Comparison of ENCODE assay signal across 23 cellular contexts in the genomic region with DNA sequence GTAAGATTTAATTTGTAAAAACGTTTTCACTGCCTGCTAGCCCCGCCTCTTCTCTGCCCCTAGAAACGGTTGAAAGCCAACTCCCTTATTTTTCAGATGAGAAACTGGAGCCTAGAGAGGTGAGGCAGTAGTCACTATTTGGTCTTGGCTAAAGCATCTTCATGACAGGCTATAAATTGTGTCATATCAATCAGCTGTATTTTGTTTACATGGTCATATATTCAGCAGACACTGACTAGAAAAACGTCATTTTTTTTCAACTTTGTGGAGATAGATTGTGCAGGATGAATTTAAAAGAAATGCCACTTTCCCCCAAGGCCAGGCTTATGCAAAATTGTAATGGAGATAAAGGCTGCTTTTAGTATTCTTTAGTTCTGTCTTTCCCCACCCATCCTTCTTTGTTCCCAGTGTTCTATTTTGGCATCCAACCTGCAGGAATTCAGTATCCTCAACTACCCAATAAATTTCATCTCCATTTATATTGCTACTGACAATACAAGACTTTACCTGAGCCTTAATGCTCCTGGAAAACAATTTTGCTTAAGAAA.
"Had no signal": no experiment of that assay in that cellular context is flagged by ENCODE, and none has a peak within 500 bp of the region (broad histone marks: within the 10 kb centered on the region; RNA-seq: fewer than 3 reads in every experiment).

No MANE protein-coding gene starts in this region.

- H3K27ac ChIP-seq: colonic mucosa, heart left ventricle, neutrophil, spleen, stomach, thoracic aorta, transverse colon had no signal

- ATAC-seq: esophagus mucosa, heart left ventricle, left colon, left ventricle myocardium superior, sciatic nerve had no signal

- H3K27me3 ChIP-seq: colonic mucosa, heart left ventricle, neutrophil, spleen, stomach, transverse colon had no signal

- H3K9me3 ChIP-seq: colonic mucosa, heart left ventricle, neutrophil, spleen, stomach, thoracic aorta, transverse colon had no signal

- H3K4me3 ChIP-seq: colonic mucosa, heart left ventricle, lung, spleen, stomach, thoracic aorta, transverse colon had no signal

- H3K4me3 Mint-ChIP-seq: naive B cell, nephron had no signal

- H3K9me3 Mint-ChIP-seq: nephron had no signal

- H3K27ac Mint-ChIP-seq: nephron had no signal

- H3K4me1 Mint-ChIP-seq: naive B cell, nephron had no signal

- H3K27me3 Mint-ChIP-seq: naive B cell had no signal

- FAIRE-seq: frontal cortex had no signal

- DNase-seq: colonic mucosa; effector CD4-positive, alpha-beta T cell; heart left ventricle; hippocampal formation; left colon; left ventricle myocardium superior; mesenchymal stem cell; naive B cell; spleen; stimulated activated CD4-positive, alpha-beta T cell treated with anti-CD3 and anti-CD28 coated beads, Interleukin-15, amount 100 ng/mL, for 24 hours; stimulated activated CD4-positive, alpha-beta T cell treated with anti-CD3 and anti-CD28 coated beads, Interleukin-1b, Interleukin-23, amount 100 ng/mL, for 48 hours; stimulated activated CD4-positive, alpha-beta T cell treated with anti-CD3 and anti-CD28 coated beads, Interleukin-4, amount 100 ng/mL, for 4 hours; stimulated activated naive CD4-positive, alpha-beta T cell; stomach; substantia nigra; transverse colon had no signal

- H3K36me3 ChIP-seq: colonic mucosa, heart left ventricle, neutrophil, spleen, stomach, thoracic aorta, transverse colon had no signal

- H3K36me3 Mint-ChIP-seq: naive B cell had no signal

- H3K4me1 ChIP-seq: colonic mucosa, heart left ventricle, spleen, stomach, transverse colon had no signal
